24 cellular contexts compared by ENCODE assay signal in genomic region chr11:31303644-31304043, GRCh38.
DNase-seq lines count a peak whose midpoint lies in the region; ATAC-seq, FAIRE-seq and TF ChIP-seq lines count a peak whose summit lies in the region.
"Had no signal": no experiment of that assay in that cellular context is flagged by ENCODE, and none has a peak within 500 bp of the region (broad histone marks: within the 10 kb centered on the region; RNA-seq: fewer than 3 reads in every experiment).

No MANE protein-coding gene starts in this region.

- peak; percentile 78 for FAIRE-seq in islet of Langerhans (lab: Jason Lieb, UNC)
- FAIRE-seq: GM18507, HepG2 had no signal

- CTCF ChIA-PET in A673 (lab: Charles Lee) = no interaction called here

- H3K27me3 ChIP-seq in A673 (replicated peaks; ENCODE audit: insufficient read depth, low read depth, low read length, poor library complexity) = peaks cover 40% of the 10 kb centered on the region
- H3K27me3 ChIP-seq: SJSA1 had no signal

- H3K4me1 ChIP-seq in A673 (ENCODE audit: insufficient read depth, low read length, poor library complexity, severe bottlenecking) = peaks cover 35% of the 10 kb centered on the region
- H3K4me1 ChIP-seq: SJSA1 had no signal

- H3K27ac ChIP-seq in A673 (ENCODE audit: low read depth, low read length, poor library complexity, severe bottlenecking) = no peak overlapping the region
- H3K27ac ChIP-seq: 22Rv1, HL-60, SJSA1 had no signal

- no TSS peak for BruUV-seq in A673 (replicated peaks; lab: Mats Ljungman, UMichigan)

- H3K36me3 ChIP-seq in A673 (ENCODE audit: insufficient read depth, low read length, poor library complexity, severe bottlenecking) = no peaks in the 10 kb centered on the region
- H3K36me3 ChIP-seq: SJSA1 had no signal

- DNase-seq in A673 (ENCODE audit: low spot score) (peak; percentile 67), NCI-H2171 (lab: John Stamatoyannopoulos, UW) (peak; percentile 87), SK-N-DZ (ENCODE audit: low spot score) (peak; percentile 32), SHP77 treated with DMSO at 0.1 percent for 48 hours (lab: John Stamatoyannopoulos, UW) (no peak), RKO (ENCODE audit: low spot score) (no peak)
- DNase-seq in NK-92 treated with Interleukin-12 subunit alpha and Interleukin-12 subunit beta, amount 100 ng/mL, for 24 hours (lab: John Stamatoyannopoulos, UW) = no peak
- DNase-seq: C1 segment of cervical spinal cord; Calu3; CD8-positive, alpha-beta T cell; DMS53; GDM1; H9; KBM-7; NCI-H1092 treated with DMSO at 0.1 percent for 48 hours; NCI-H1436 treated with DMSO at 0.1 percent for 48 hours; NCI-H2029 treated with DMSO at 0.1 percent for 48 hours had no signal

- no peak overlapping the region for H3K4me3 ChIP-seq in A673 (ENCODE audit: low read depth, low read length, poor library complexity, severe bottlenecking)
- H3K4me3 ChIP-seq: SJSA1 had no signal

- no peaks in the 10 kb centered on the region for H3K9me3 ChIP-seq in A673 (ENCODE audit: low read depth, low read length, poor library complexity, severe bottlenecking)
- H3K9me3 ChIP-seq: SJSA1 had no signal

- POLR2A ChIA-PET in A673 (lab: Charles Lee; ENCODE audit: low non-redundant PET) = no interaction called here

- no peak for TF ChIP-seq CTCF in A673 (conservative IDR thresholded peaks at IDR 0.05; ENCODE audit: low read depth, low read length)

- intact Hi-C loops in A673 (cut with micrococcal nuclease; ENCODE audit: unreplicated experiment) = no loop called here

- ATAC-seq in GM18909 (IDR thresholded peaks at IDR 0.05; ENCODE audit: poor library complexity, unreplicated experiment) = no peak
- ATAC-seq: CD8-positive, alpha-beta T cell; HepG2; Panc1 had no signal

Comparison
In these comparisons a context has a peak if more than half of its experiments do, and no peak if none do; other contexts are left out.
1. DNase-seq: peak in A673 (single experiment), NCI-H2171 (single experiment) and SK-N-DZ (single experiment); none in NK-92 treated with Interleukin-12 subunit alpha and Interleukin-12 subunit beta, amount 100 ng/mL, for 24 hours (single experiment), SHP77 treated with DMSO at 0.1 percent for 48 hours (single experiment) and RKO (single experiment).